In genomic region chr17:73478768-73479424, GRCh38 we compare ENCODE assay signal across 20 cellular contexts.
DNase-seq lines count a peak whose midpoint lies in the region; ATAC-seq, FAIRE-seq and TF ChIP-seq lines count a peak whose summit lies in the region.
"Had no signal": no experiment of that assay in that cellular context is flagged by ENCODE, and none has a peak within 500 bp of the region (broad histone marks: within the 10 kb centered on the region; RNA-seq: fewer than 3 reads in every experiment).

No MANE protein-coding gene starts in this region.

- H3K9me3 ChIP-seq in IMR-90 (ENCODE audit: control insufficient read depth, insufficient read depth, low read length): no peaks in the 10 kb centered on the region; the same call in 1 of the 2 replicates
- H3K9me3 ChIP-seq in GM12878 (replicated peaks; ENCODE audit: control insufficient read depth, insufficient read depth, low read length): no peaks in the 10 kb centered on the region
- H3K9me3 ChIP-seq in neural progenitor cell (ENCODE audit: low read depth): no peaks in the 10 kb centered on the region
- H3K9me3 ChIP-seq: BLaER1, heart right ventricle, thoracic aorta had no signal

- no peak overlapping the region for H2BK20ac ChIP-seq in IMR-90 (ENCODE audit: low read depth, low read length)

- no peaks in the 10 kb centered on the region for H3K4me1 ChIP-seq in IMR-90 (ENCODE audit: control insufficient read depth, insufficient read depth, low read length)
- H3K4me1 ChIP-seq in GM12878 (ENCODE audit: control insufficient read depth, insufficient read depth, low read length): no peaks in the 10 kb centered on the region; the same call in 1 of the 2 replicates
- peaks cover 24% of the 10 kb centered on the region for H3K4me1 ChIP-seq in neural progenitor cell

- no peak overlapping the region for H3K14ac ChIP-seq in IMR-90 (replicated peaks; ENCODE audit: low read depth, low read length)

- no peak overlapping the region for H4K8ac ChIP-seq in IMR-90 (ENCODE audit: low read depth in 2 of 2, low read length in 2 of 2)

- POLR2A ChIA-PET in IMR-90 (lab: Charles Lee; ENCODE audit: unreplicated experiment) (no interaction called here), GM12878 (lab: Charles Lee) (no interaction called here)

- TF ChIP-seq POLR2A in IMR-90 (IDR thresholded peaks at IDR 0.05; ENCODE audit: low read depth, low read length) (no peak), GM12878 (IDR thresholded peaks at IDR 0.05; ENCODE audit: low read depth, low read length) (no peak)

- H3K27ac ChIP-seq in IMR-90 (ENCODE audit: insufficient read depth, low read length): no peak overlapping the region
- H3K27ac ChIP-seq in GM12878 (ENCODE audit: control insufficient read depth, insufficient read depth): no peak overlapping the region
- H3K27ac ChIP-seq in neural progenitor cell: no peak overlapping the region
- H3K27ac ChIP-seq: BLaER1, brain microvascular endothelial cell, GM23248, heart right ventricle, thoracic aorta had no signal

- no peak overlapping the region for H3K18ac ChIP-seq in IMR-90 (ENCODE audit: low read depth, low read length)

- no peak overlapping the region for H3K4me3 Mint-ChIP-seq in neural progenitor cell
- H3K4me3 Mint-ChIP-seq: activated naive CD8-positive, alpha-beta T cell treated with anti-CD3 and anti-CD28 coated beads for 36 hours had no signal

- 60% methylated on average over 1 of the region's 14 CpGs; no CpG with 5 or more reads in 1 of the 2 experiments for WGBS in IMR-90 (ENCODE audit: extremely low coverage in 2 of 2, insufficient read length in 1 of 2), 2 experiments
- 58% methylated on average over 14 of the region's 14 CpGs for WGBS in GM12878 (ENCODE audit: insufficient coverage, insufficient replicate concordance, low lambda C conversion rate, missing lambda C conversion rate)

- TF ChIP-seq RAD21 in IMR-90 (IDR thresholded peaks at IDR 0.05; ENCODE audit: low read length) (no peak), GM12878 (IDR thresholded peaks at IDR 0.05; ENCODE audit: insufficient read depth, low read depth, low read length) (no peak)

- no peak for FAIRE-seq in GM12878 (lab: Jason Lieb, UNC)
- FAIRE-seq: kidney had no signal

- no peak overlapping the region for H3K56ac ChIP-seq in IMR-90 (ENCODE audit: extremely low read depth, insufficient read depth, low read length)

- H3K36me3 Mint-ChIP-seq in neural progenitor cell: peaks cover 6% of the 10 kb centered on the region
- H3K36me3 Mint-ChIP-seq: activated naive CD8-positive, alpha-beta T cell treated with anti-CD3 and anti-CD28 coated beads for 36 hours had no signal

- H3K9me3 Mint-ChIP-seq in neural progenitor cell: no peaks in the 10 kb centered on the region
- H3K9me3 Mint-ChIP-seq: activated naive CD8-positive, alpha-beta T cell treated with anti-CD3 and anti-CD28 coated beads for 36 hours had no signal

- H2BK5ac ChIP-seq in IMR-90 (ENCODE audit: low read depth, low read length, poor library complexity, severe bottlenecking): no peak overlapping the region

- intact Hi-C loops in IMR-90 (cut with micrococcal nuclease): no loop called here
- intact Hi-C loops in GM12878 (cut with micrococcal nuclease; ENCODE audit: unreplicated experiment): no loop called here

- in situ Hi-C loops in IMR-90 (cut with MboI; ENCODE audit: low sequenced_read_pairs) (no loop called here), GM12878 (cut with MboI) (no loop called here)

- H2BK120ac ChIP-seq in IMR-90 (ENCODE audit: low read depth, low read length): no peak overlapping the region

- ATAC-seq in IMR-90 (ENCODE audit: low read depth) (no peak), GM12878 (no peak), GM21529 (IDR thresholded peaks at IDR 0.05; ENCODE audit: unreplicated experiment) (no peak)
- ATAC-seq: heart right ventricle had no signal

- RAD21 ChIA-PET in GM12878 (lab: Charles Lee; ENCODE audit: unreplicated experiment): interaction anchor here (0.6 kb wide), 1 partner anchor 90 kb away, joined by 3 read pairs; no protein-coding TSS in a partner anchor

- no peak overlapping the region for H3K27ac Mint-ChIP-seq in neural progenitor cell
- H3K27ac Mint-ChIP-seq: activated naive CD8-positive, alpha-beta T cell treated with anti-CD3 and anti-CD28 coated beads for 36 hours had no signal

- peak overlapping the region; percentile 3 for H2AK9ac ChIP-seq in IMR-90 (replicated peaks; ENCODE audit: low read depth, low read length, poor library complexity)

- CTCF ChIA-PET in IMR-90 (lab: Yijun Ruan, JAX) (no interaction called here), GM12878 (lab: Yijun Ruan, JAX) (no interaction called here)

- H3K4me1 Mint-ChIP-seq in neural progenitor cell: peaks cover 35% of the 10 kb centered on the region

- no peaks in the 10 kb centered on the region for H4K20me1 ChIP-seq in IMR-90 (ENCODE audit: insufficient read depth, low read length)
- H4K20me1 ChIP-seq in GM12878 (ENCODE audit: control insufficient read depth, insufficient read depth): no peaks in the 10 kb centered on the region
- H4K20me1 ChIP-seq in neural progenitor cell (ENCODE audit: low read depth): peaks cover 53% of the 10 kb centered on the region

- H3K27me3 Mint-ChIP-seq in neural progenitor cell (ENCODE audit: insufficient read depth, low read depth): no peaks in the 10 kb centered on the region
- H3K27me3 Mint-ChIP-seq: activated naive CD8-positive, alpha-beta T cell treated with anti-CD3 and anti-CD28 coated beads for 36 hours had no signal

- H3K23ac ChIP-seq in IMR-90 (ENCODE audit: low read depth, low read length): no peak overlapping the region

- H3K4me2 ChIP-seq in IMR-90 (ENCODE audit: low read depth, low read length): no peak overlapping the region
- H3K4me2 ChIP-seq in GM12878 (ENCODE audit: control insufficient read depth, insufficient read depth): no peak overlapping the region
- H3K4me2 ChIP-seq in neural progenitor cell: no peak overlapping the region

- DNase-seq in IMR-90 (no peak), GM12878 (ENCODE audit: low read depth, low spot score) (no peak), neural progenitor cell (ENCODE audit: low spot score) (peak; percentile 44), SIG-M5 (lab: John Stamatoyannopoulos, UW) (no peak), occipital lobe (lab: John Stamatoyannopoulos, UW) (no peak)
- DNase-seq: activated CD4-positive, alpha-beta T cell treated with anti-CD3 and anti-CD28 coated beads, Interleukin-2, amount 50 U/mL, for 48 hours; activated naive CD8-positive, alpha-beta T cell treated with anti-CD3 and anti-CD28 coated beads for 36 hours; activated T-cell treated with anti-CD3 and anti-CD28 coated beads, Interleukin-2, amount 50 U/mL, for 48 hours; brain microvascular endothelial cell; GM23248; heart right ventricle; kidney; midbrain; NCI-H2107; RPMI8226; stimulated activated CD4-positive, alpha-beta T cell treated with anti-CD3 and anti-CD28 coated beads, Interleukin-4, amount 100 ng/mL, for 1 hour had no signal

- no peaks in the 10 kb centered on the region for H3K9me1 ChIP-seq in IMR-90 (ENCODE audit: insufficient read depth, low read length)

- H3K9ac ChIP-seq in IMR-90 (ENCODE audit: low read depth, low read length) (no peak overlapping the region), GM12878 (ENCODE audit: control insufficient read depth, insufficient read depth, low read length) (no peak overlapping the region), neural progenitor cell (no peak overlapping the region)
- H3K9ac ChIP-seq: BLaER1, GM23248 had no signal

- no peak for TF ChIP-seq EP300 in GM12878 (IDR thresholded peaks at IDR 0.05; ENCODE audit: borderline replicate concordance in 1 of 2, control insufficient read depth in 1 of 2, low read depth in 2 of 2, low read length in 2 of 2)

- H2AFZ ChIP-seq in IMR-90 (replicated peaks; ENCODE audit: low read length, poor library complexity) (no peak overlapping the region), GM12878 (ENCODE audit: control insufficient read depth, low read depth, low read length) (no peak overlapping the region), neural progenitor cell (replicated peaks) (no peak overlapping the region)
- H2AFZ ChIP-seq: GM23248 had no signal

- SMC1A ChIA-PET in GM12878 (lab: Charles Lee; ENCODE audit: uncharacterized antibody, unreplicated experiment): no interaction called here

- H2AK5ac ChIP-seq in IMR-90 (ENCODE audit: low read depth, low read length): no peak overlapping the region

- H3K4me3 ChIP-seq in IMR-90 (ENCODE audit: insufficient read depth, low read depth, low read length) (no peak overlapping the region), GM12878 (no peak overlapping the region), neural progenitor cell (no peak overlapping the region)
- H3K4me3 ChIP-seq: BLaER1, GM23248, heart right ventricle, thoracic aorta had no signal

- H3K79me1 ChIP-seq in IMR-90 (ENCODE audit: low read depth in 1 of 2, low read length in 2 of 2): no peaks in the 10 kb centered on the region

- TF ChIP-seq CTCF in GM12874 (IDR thresholded peaks at IDR 0.05; ENCODE audit: insufficient read depth, low read depth, low read length) (peak; percentile 39), IMR-90 (conservative IDR thresholded peaks at IDR 0.05; ENCODE audit: low read depth, low read length) (no peak), GM12878 (IDR thresholded peaks at IDR 0.05 in 2 of 3, conservative IDR thresholded peaks at IDR 0.05 in 1 of 3; ENCODE audit: control insufficient read depth in 2 of 3, extremely low read depth in 1 of 3, insufficient read depth in 1 of 3, low read depth in 3 of 3, low read length in 3 of 3) (peak in 2 of 3 experiments; percentile 17 to 18; a peak in 1 of 6 replicates), neural progenitor cell (IDR thresholded peaks at IDR 0.05) (peak; percentile 55)

- peaks cover 11% of the 10 kb centered on the region for H3F3A ChIP-seq in neural progenitor cell (ENCODE audit: low read depth)

- dilution Hi-C loops in IMR-90 (cut with HindIII; ENCODE audit: low sequenced_read_pairs, unreplicated experiment): no loop called here

- H4K91ac ChIP-seq in IMR-90 (ENCODE audit: insufficient read depth, low read depth, low read length): no peak overlapping the region

- H3K79me2 ChIP-seq in GM12878 (ENCODE audit: control insufficient read depth, insufficient read depth, low read length) (no peaks in the 10 kb centered on the region), neural progenitor cell (ENCODE audit: low read depth) (no peaks in the 10 kb centered on the region)

- H2BK15ac ChIP-seq in IMR-90 (ENCODE audit: low read depth, low read length): no peak overlapping the region

- BruUV-seq in IMR-90 (replicated peaks; lab: Mats Ljungman, UMichigan) (no TSS peak), GM12878 (replicated peaks; lab: Mats Ljungman, UMichigan) (no TSS peak)

- H3K4ac ChIP-seq in IMR-90 (ENCODE audit: low read depth, low read length): no peak overlapping the region

- no peaks in the 10 kb centered on the region for H3K36me3 ChIP-seq in IMR-90 (ENCODE audit: control insufficient read depth, insufficient read depth, low read length)
- no peaks in the 10 kb centered on the region for H3K36me3 ChIP-seq in GM12878 (ENCODE audit: control insufficient read depth in 2 of 2, insufficient read depth in 2 of 2, low read length in 1 of 2)
- H3K36me3 ChIP-seq in neural progenitor cell: no peaks in the 10 kb centered on the region
- H3K36me3 ChIP-seq: BLaER1, brain microvascular endothelial cell, heart right ventricle, thoracic aorta had no signal

- no peaks in the 10 kb centered on the region; the same call in none of the 2 replicates for H3K27me3 ChIP-seq in IMR-90 (ENCODE audit: control insufficient read depth, insufficient read depth, low read length)
- H3K27me3 ChIP-seq in GM12878 (replicated peaks in 1 of 2; ENCODE audit: control insufficient read depth in 2 of 2, insufficient read depth in 2 of 2, low read length in 1 of 2): peaks cover 2% of the 10 kb centered on the region in 2 experiments; a peak in 2 of 4 replicates
- no peaks in the 10 kb centered on the region for H3K27me3 ChIP-seq in neural progenitor cell
- H3K27me3 ChIP-seq: BLaER1, brain microvascular endothelial cell had no signal

- H4K5ac ChIP-seq in IMR-90 (ENCODE audit: low read depth, low read length): no peak overlapping the region
